In the genomic region with DNA sequence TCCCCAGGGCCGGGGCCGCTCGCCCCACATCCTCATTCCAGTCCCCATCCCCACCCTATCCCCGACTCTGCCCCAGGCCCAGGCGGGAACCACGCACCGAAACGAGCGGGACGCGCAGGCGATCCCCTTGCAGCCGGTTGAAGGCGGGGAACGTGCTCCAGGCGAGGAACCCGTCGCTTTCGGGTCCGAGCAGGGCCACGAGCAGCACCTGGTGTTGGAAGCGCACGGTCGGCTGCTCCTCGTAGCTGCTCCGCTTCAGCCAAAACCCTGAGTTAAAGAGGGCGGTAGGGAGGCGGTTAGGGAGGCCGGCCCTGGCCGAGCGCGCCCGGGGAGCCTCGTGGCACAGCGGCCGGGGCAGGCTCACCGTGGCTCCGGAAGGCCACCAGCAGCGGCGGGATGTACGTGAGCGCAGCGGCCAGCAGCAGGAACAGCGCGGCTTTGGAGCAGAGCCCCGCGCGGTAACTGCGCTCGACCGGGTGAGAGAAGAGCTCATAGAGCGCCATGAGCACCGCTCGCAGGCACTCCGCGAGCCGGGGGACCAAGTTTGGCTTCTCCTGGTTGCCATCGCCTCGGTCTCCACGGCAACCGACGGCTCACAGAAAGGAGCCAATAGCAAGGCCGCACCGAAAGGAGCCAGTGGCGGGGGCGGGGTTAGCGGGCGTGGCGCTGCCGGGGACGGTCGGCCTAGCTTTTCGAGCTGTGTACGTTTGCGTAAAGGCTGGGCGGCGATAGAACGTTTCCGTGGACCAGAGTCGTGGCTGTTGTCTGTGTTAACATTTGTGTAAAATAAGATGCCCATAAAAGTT, we compare ENCODE assay signal across 8 cellular contexts. TPM values are rescaled to one million over a fixed set of nuclear protein-coding genes. Genes with fewer than 3 reads are reported as not detected.
DNase-seq lines count a peak whose midpoint lies in the region; ATAC-seq, FAIRE-seq and TF ChIP-seq lines count a peak whose summit lies in the region.

TMEM231 (minus strand) TSS at position 546 of the 806 bp plus-strand sequence; CDS start at position 503, 43 bp downstream.

- under 1% methylated on average over 23 of the region's 80 CpGs for WGBS in right lobe of liver (ENCODE audit: insufficient coverage, low coverage, low lambda C conversion rate, missing lambda C conversion rate)

- intact Hi-C loops in dorsolateral prefrontal cortex (cut with DNase I), result loop anchor here in 1 of 2 donors (1.0 to 10.0 kb wide), 2 partner anchors 67 to 209 kb away; partner anchors contain the start of gene ADAT1
- intact Hi-C loops in right lobe of liver (cut with DNase I), result no loop called here

- peak within 1 kb of the TSS; percentile 65 to 99 (median 87) for H3K4me3 ChIP-seq in dorsolateral prefrontal cortex
- H3K4me3 ChIP-seq in right lobe of liver, result peak within 1 kb of the TSS; percentile 48 to 74 (median 73)

- H3K4me1 ChIP-seq in right lobe of liver, result peaks cover 0 to 6% (median 0%) of the 10 kb centered on the region in 4 donors

- no peak for TF ChIP-seq POLR2A in right lobe of liver (IDR thresholded peaks at IDR 0.05)

- TF ChIP-seq CTCF in dorsolateral prefrontal cortex (IDR thresholded peaks at IDR 0.05 in 54 of 56, conservative IDR thresholded peaks at IDR 0.05 in 2 of 56; ENCODE audit: low read depth in 1 of 56, partially characterized antibody in 56 of 56) (peak in 32 of 56 donors; percentile 7 to 49 (median 28)), right lobe of liver (IDR thresholded peaks at IDR 0.05) (no peak)

- H3K36me3 ChIP-seq in right lobe of liver, result no peaks in the 10 kb centered on the region

- FAIRE-seq in GM19239 (lab: Jason Lieb, UNC), result peak; percentile 98

- H3K9me3 ChIP-seq in right lobe of liver, result no peaks in the 10 kb centered on the region

- ATAC-seq in HG03442 (IDR thresholded peaks at IDR 0.05; ENCODE audit: unreplicated experiment) (peak; percentile 97), right lobe of liver (peak; percentile 96 to 98 (median 97))

- H3K27ac ChIP-seq in dorsolateral prefrontal cortex, result peak within 1 kb of the TSS; percentile 35 to 93 (median 85)
- peak within 1 kb of the TSS; percentile 30 to 60 (median 47) for H3K27ac ChIP-seq in right lobe of liver

- DNase-seq in C1 segment of cervical spinal cord (lab: John Stamatoyannopoulos, UW) (peak; percentile 56 to 94 (median 91)), GM19239 (ENCODE audit: insufficient read length, low spot score) (peak; percentile 91), NCI-H69 (lab: John Stamatoyannopoulos, UW) (peak; percentile 94), dorsolateral prefrontal cortex (peak; percentile 95 to 99 (median 98)), right lobe of liver (peak; percentile 97 to 98 (median 98))
- DNase-seq in activated CD4-positive, alpha-beta T cell treated with anti-CD3 and anti-CD28 coated beads, Interleukin-2, amount 50 U/mL, for 4 hours, result peak; percentile 98
- DNase-seq in stimulated activated CD4-positive, alpha-beta T cell treated with anti-CD3 and anti-CD28 coated beads, Interleukin-4, amount 100 ng/mL, for 24 hours, result peak; percentile 98

- H3K27me3 ChIP-seq in dorsolateral prefrontal cortex (no peaks in the 10 kb centered on the region), right lobe of liver (no peaks in the 10 kb centered on the region)

RNA-seq across cellular contexts. Expression of gene TMEM231, which starts in this region (rescaled TPM):
- total RNA-seq in dorsolateral prefrontal cortex, result 10 to 100 TPM; 16.2 to 36.0 (median 24.0) TPM
- total RNA-seq in right lobe of liver, result 1 to 10 TPM in 5 of 6 experiments, under 1 TPM in 1; 0.98 to 2.1 (median 1.7) TPM

Comparison
In these comparisons a context has a peak if more than half of its experiments do, and no peak if none do; other contexts are left out.
1. Peak in every context shown above with its lines: DNase-seq, ATAC-seq, H3K4me3 ChIP-seq and H3K27ac ChIP-seq.
2. RNA of gene TMEM231 (total RNA-seq): 16.2 to 36.0 TPM in dorsolateral prefrontal cortex; 0.98 to 2.1 TPM in right lobe of liver; every median in the first group is over 4 times any median in the second.
3. CTCF ChIP-seq: peak in dorsolateral prefrontal cortex (32 of 56); none in right lobe of liver (0 of 4).